1 cellular context compared by ENCODE assay signal in the genomic region with DNA sequence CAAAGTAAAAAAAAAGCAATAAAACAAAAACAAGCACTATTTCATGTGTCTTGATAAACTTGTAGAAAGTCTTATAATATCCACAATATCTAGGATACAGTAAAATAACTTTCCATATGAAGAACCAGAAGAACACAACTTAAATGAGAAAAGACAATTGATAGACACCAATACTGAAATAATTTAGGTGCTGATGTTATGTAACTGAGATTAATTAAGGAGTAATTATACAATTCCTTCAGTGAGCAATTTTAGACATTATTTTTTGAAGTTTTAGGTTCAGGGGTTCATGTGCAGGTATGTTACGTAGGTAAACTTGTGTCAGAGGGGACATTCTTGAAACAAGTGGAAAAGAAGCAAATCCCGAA.
TF ChIP-seq lines count a peak whose summit lies in the region.

No MANE protein-coding gene starts in this region.

TF ChIP-seq in GM12878, 131 proteins besides CTCF, POLR2A, EP300 and RAD21 (continued from another document):
- TF ChIP-seq, protein P1, sequence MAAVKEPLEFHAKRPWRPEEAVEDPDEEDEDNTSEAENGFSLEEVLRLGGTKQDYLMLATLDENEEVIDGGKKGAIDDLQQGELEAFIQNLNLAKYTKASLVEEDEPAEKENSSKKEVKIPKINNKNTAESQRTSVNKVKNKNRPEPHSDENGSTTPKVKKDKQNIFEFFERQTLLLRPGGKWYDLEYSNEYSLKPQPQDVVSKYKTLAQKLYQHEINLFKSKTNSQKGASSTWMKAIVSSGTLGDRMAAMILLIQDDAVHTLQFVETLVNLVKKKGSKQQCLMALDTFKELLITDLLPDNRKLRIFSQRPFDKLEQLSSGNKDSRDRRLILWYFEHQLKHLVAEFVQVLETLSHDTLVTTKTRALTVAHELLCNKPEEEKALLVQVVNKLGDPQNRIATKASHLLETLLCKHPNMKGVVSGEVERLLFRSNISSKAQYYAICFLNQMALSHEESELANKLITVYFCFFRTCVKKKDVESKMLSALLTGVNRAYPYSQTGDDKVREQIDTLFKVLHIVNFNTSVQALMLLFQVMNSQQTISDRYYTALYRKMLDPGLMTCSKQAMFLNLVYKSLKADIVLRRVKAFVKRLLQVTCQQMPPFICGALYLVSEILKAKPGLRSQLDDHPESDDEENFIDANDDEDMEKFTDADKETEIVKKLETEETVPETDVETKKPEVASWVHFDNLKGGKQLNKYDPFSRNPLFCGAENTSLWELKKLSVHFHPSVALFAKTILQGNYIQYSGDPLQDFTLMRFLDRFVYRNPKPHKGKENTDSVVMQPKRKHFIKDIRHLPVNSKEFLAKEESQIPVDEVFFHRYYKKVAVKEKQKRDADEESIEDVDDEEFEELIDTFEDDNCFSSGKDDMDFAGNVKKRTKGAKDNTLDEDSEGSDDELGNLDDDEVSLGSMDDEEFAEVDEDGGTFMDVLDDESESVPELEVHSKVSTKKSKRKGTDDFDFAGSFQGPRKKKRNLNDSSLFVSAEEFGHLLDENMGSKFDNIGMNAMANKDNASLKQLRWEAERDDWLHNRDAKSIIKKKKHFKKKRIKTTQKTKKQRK (IDR thresholded peaks at IDR 0.05; ENCODE audit: low read depth, low read length), result no peak
- no peak for TF ChIP-seq STAT3 (IDR thresholded peaks at IDR 0.05; ENCODE audit: low read depth, low read length)
- TF ChIP-seq ZZZ3 (IDR thresholded peaks at IDR 0.05; ENCODE audit: control insufficient read depth, insufficient read length, low read depth), result no peak
- no peak for TF ChIP-seq ATF7 (IDR thresholded peaks at IDR 0.05; ENCODE audit: low read depth)
- TF ChIP-seq, protein P2, sequence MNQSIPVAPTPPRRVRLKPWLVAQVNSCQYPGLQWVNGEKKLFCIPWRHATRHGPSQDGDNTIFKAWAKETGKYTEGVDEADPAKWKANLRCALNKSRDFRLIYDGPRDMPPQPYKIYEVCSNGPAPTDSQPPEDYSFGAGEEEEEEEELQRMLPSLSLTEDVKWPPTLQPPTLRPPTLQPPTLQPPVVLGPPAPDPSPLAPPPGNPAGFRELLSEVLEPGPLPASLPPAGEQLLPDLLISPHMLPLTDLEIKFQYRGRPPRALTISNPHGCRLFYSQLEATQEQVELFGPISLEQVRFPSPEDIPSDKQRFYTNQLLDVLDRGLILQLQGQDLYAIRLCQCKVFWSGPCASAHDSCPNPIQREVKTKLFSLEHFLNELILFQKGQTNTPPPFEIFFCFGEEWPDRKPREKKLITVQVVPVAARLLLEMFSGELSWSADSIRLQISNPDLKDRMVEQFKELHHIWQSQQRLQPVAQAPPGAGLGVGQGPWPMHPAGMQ (IDR thresholded peaks at IDR 0.05; ENCODE audit: borderline replicate concordance), result no peak
- TF ChIP-seq, protein P3, sequence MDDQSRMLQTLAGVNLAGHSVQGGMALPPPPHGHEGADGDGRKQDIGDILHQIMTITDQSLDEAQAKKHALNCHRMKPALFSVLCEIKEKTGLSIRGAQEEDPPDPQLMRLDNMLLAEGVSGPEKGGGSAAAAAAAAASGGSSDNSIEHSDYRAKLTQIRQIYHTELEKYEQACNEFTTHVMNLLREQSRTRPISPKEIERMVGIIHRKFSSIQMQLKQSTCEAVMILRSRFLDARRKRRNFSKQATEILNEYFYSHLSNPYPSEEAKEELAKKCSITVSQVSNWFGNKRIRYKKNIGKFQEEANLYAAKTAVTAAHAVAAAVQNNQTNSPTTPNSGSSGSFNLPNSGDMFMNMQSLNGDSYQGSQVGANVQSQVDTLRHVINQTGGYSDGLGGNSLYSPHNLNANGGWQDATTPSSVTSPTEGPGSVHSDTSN (IDR thresholded peaks at IDR 0.05; ENCODE audit: insufficient replicate concordance, low read depth, low read length), result no peak
- TF ChIP-seq, protein P4, sequence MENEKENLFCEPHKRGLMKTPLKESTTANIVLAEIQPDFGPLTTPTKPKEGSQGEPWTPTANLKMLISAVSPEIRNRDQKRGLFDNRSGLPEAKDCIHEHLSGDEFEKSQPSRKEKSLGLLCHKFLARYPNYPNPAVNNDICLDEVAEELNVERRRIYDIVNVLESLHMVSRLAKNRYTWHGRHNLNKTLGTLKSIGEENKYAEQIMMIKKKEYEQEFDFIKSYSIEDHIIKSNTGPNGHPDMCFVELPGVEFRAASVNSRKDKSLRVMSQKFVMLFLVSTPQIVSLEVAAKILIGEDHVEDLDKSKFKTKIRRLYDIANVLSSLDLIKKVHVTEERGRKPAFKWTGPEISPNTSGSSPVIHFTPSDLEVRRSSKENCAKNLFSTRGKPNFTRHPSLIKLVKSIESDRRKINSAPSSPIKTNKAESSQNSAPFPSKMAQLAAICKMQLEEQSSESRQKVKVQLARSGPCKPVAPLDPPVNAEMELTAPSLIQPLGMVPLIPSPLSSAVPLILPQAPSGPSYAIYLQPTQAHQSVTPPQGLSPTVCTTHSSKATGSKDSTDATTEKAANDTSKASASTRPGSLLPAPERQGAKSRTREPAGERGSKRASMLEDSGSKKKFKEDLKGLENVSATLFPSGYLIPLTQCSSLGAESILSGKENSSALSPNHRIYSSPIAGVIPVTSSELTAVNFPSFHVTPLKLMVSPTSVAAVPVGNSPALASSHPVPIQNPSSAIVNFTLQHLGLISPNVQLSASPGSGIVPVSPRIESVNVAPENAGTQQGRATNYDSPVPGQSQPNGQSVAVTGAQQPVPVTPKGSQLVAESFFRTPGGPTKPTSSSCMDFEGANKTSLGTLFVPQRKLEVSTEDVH (IDR thresholded peaks at IDR 0.05; ENCODE audit: low read depth, partially characterized antibody), result no peak
- TF ChIP-seq TCF3 (IDR thresholded peaks at IDR 0.05; ENCODE audit: borderline replicate concordance, insufficient read depth, low read depth, low read length), result no peak
- TF ChIP-seq STAT1 (conservative IDR thresholded peaks at IDR 0.05), result no peak
- TF ChIP-seq ZBED1 (IDR thresholded peaks at IDR 0.05; ENCODE audit: borderline replicate concordance), result no peak
